In the genomic region with DNA sequence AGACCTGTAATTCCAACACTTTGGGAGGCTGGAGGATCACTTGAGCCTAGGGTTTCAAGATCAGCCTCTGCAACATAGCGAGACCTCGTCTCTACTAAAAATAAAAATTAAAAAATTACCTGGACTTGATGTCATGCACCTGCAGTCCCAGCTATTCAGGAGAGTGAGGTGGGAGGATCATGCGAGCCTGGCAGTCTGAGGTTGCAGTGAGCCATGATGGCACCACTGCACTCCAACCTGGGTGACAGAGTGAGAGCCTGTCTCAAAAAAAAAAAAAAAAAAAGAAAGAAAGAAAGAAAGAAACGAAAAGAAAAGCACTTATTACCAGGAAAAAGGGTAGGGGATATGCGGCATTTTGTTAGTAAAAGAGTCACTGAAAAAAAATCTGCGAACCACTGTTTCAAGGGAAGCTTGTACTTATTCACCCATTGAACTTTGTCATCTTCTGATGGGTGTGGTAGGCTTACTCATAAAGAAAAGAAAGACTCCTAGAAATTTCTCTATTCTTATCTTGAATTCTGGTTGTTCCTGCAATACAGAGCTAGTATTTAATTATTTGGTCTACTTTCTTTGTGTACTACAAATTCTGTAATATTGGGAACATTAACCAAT, we compare ENCODE assay signal across 17 cellular contexts. TPM values are rescaled to one million over a fixed set of nuclear protein-coding genes. Genes with fewer than 3 reads are reported as not detected.
DNase-seq lines count a peak whose midpoint lies in the region; ATAC-seq and TF ChIP-seq lines count a peak whose summit lies in the region.
"Had no signal": no experiment of that assay in that cellular context is flagged by ENCODE, and none has a peak within 500 bp of the region (broad histone marks: within the 10 kb centered on the region; RNA-seq: fewer than 3 reads in every experiment).

No MANE protein-coding gene starts in this region.

- H3K36me3 ChIP-seq in PC-9 (ENCODE audit: low read depth) (no peaks in the 10 kb centered on the region), trophoblast cell (ENCODE audit: control insufficient read depth in 1 of 2, insufficient read depth in 2 of 2, low read length in 2 of 2) (no peaks in the 10 kb centered on the region), sigmoid colon (no peaks in the 10 kb centered on the region)
- H3K36me3 ChIP-seq: adrenal gland, BLaER1, gastrocnemius medialis had no signal

- no peak overlapping the region for H3K23ac ChIP-seq in trophoblast cell (ENCODE audit: low read length)

- H3K27me3 ChIP-seq in PC-9 (ENCODE audit: insufficient read depth, low read depth), result no peaks in the 10 kb centered on the region
- no peaks in the 10 kb centered on the region for H3K27me3 ChIP-seq in trophoblast cell (ENCODE audit: insufficient read depth, low read length)
- no peaks in the 10 kb centered on the region for H3K27me3 ChIP-seq in sigmoid colon
- H3K27me3 ChIP-seq: adrenal gland, BLaER1, gastrocnemius medialis had no signal

- H3K14ac ChIP-seq in trophoblast cell (ENCODE audit: low read length), result no peak overlapping the region

- no TSS peak for BruUV-seq in PC-9 (replicated peaks; lab: Mats Ljungman, UMichigan)

- H3K79me1 ChIP-seq in trophoblast cell (ENCODE audit: low read length), result no peaks in the 10 kb centered on the region

- intact Hi-C loops in PC-9 (cut with micrococcal nuclease; ENCODE audit: unreplicated experiment), result no loop called here
- intact Hi-C loops in sigmoid colon (cut with DNase I), result no loop called here

- POLR2A ChIA-PET in PC-9 (lab: Charles Lee; ENCODE audit: unreplicated experiment), result interaction anchor here (0.6 to 0.7 kb wide), 4 partner anchors 75 to 187 kb away, joined by 4 to 26 read pairs (median 9); no protein-coding TSS in a partner anchor

- TF ChIP-seq EP300 in sigmoid colon (IDR thresholded peaks at IDR 0.05), result no peak

- H3K9me2 ChIP-seq in PC-9 (ENCODE audit: insufficient read depth), result no peaks in the 10 kb centered on the region

- peak; percentile 17 for DNase-seq in GM03348 (ENCODE audit: low spot score)
- DNase-seq in PC-9, result peak in 1 of 2 experiments; percentile 11
- DNase-seq in epithelial cell of esophagus (ENCODE audit: low read depth), result peak; percentile 72
- DNase-seq in trophoblast cell, result peak; percentile 13 to 76
- DNase-seq in sigmoid colon, result no peak
- no peak for DNase-seq in SW 1271 (lab: John Stamatoyannopoulos, UW)
- no peak for DNase-seq in anterior cingulate cortex (lab: John Stamatoyannopoulos, UW)
- DNase-seq: activated CD4-positive, alpha-beta memory T cell treated with anti-CD3 and anti-CD28 coated beads, Interleukin-2, amount 10 ng/mL, durations not matched to agents 7 days and 5 days; adrenal gland; dorsolateral prefrontal cortex; gastrocnemius medialis; NCI-H1092; NCI-H2227 treated with DMSO at 0.1 percent for 48 hours; stimulated activated naive CD4-positive, alpha-beta T cell treated with Interleukin-2 at 50 U/mL for 16 hours had no signal

- H2AFZ ChIP-seq in PC-9, result no peak overlapping the region
- no peak overlapping the region for H2AFZ ChIP-seq in trophoblast cell (ENCODE audit: insufficient read depth, low read length, poor library complexity)

- H4K8ac ChIP-seq in trophoblast cell (ENCODE audit: low read depth, low read length), result no peak overlapping the region

- no peak overlapping the region for H2BK12ac ChIP-seq in trophoblast cell (ENCODE audit: low read length)

- no peak for ATAC-seq in HG03159 (IDR thresholded peaks at IDR 0.05; ENCODE audit: unreplicated experiment)
- ATAC-seq: gastrocnemius medialis, SK-N-SH treated with all-trans-retinoic acid at 6 μM for 48 hours had no signal

- H4K91ac ChIP-seq in trophoblast cell (ENCODE audit: low read depth, low read length), result no peak overlapping the region

- H3F3A ChIP-seq in PC-9 (ENCODE audit: insufficient read depth, low read depth), result no peaks in the 10 kb centered on the region

- H3K27ac ChIP-seq in PC-9 (no peak overlapping the region), trophoblast cell (ENCODE audit: low read depth, low read length) (no peak overlapping the region), sigmoid colon (no peak overlapping the region)
- H3K27ac ChIP-seq: adrenal gland, BLaER1, dorsolateral prefrontal cortex, gastrocnemius medialis had no signal

- no peak overlapping the region for H3K4ac ChIP-seq in trophoblast cell (ENCODE audit: low read depth, low read length)

- no peaks in the 10 kb centered on the region for H3K79me2 ChIP-seq in PC-9 (ENCODE audit: low read depth)
- H3K79me2 ChIP-seq in trophoblast cell (ENCODE audit: control insufficient read depth, insufficient read depth, low read length, poor library complexity), result no peaks in the 10 kb centered on the region

- H2BK120ac ChIP-seq in trophoblast cell (ENCODE audit: insufficient read depth, low read length, poor library complexity), result no peak overlapping the region

- H3K4me1 ChIP-seq in PC-9 (replicated peaks; ENCODE audit: insufficient read depth), result peaks cover 13% of the 10 kb centered on the region
- H3K4me1 ChIP-seq in trophoblast cell (ENCODE audit: control insufficient read depth in 1 of 2, insufficient read depth in 2 of 2, low read length in 2 of 2), result no peaks in the 10 kb centered on the region
- no peaks in the 10 kb centered on the region for H3K4me1 ChIP-seq in sigmoid colon
- H3K4me1 ChIP-seq: BLaER1, gastrocnemius medialis had no signal

- H3K9me3 ChIP-seq in PC-9 (ENCODE audit: insufficient read depth, low read depth) (no peaks in the 10 kb centered on the region; the same call in 1 of the 2 replicates), trophoblast cell (ENCODE audit: insufficient read depth, low read depth, low read length) (no peaks in the 10 kb centered on the region), sigmoid colon (no peaks in the 10 kb centered on the region)
- H3K9me3 ChIP-seq: adrenal gland, BLaER1, gastrocnemius medialis had no signal

- no peak overlapping the region for H3K18ac ChIP-seq in trophoblast cell (ENCODE audit: low read length)

- H3K4me3 ChIP-seq in PC-9 (no peak overlapping the region), epithelial cell of esophagus (ENCODE audit: low read length) (no peak overlapping the region), trophoblast cell (ENCODE audit: low read depth, low read length) (no peak overlapping the region), sigmoid colon (no peak overlapping the region)
- H3K4me3 ChIP-seq: adrenal gland, BLaER1, dorsolateral prefrontal cortex, gastrocnemius medialis had no signal

- H2BK5ac ChIP-seq in trophoblast cell (ENCODE audit: low read depth, low read length, poor library complexity), result no peak overlapping the region

- H4K12ac ChIP-seq in trophoblast cell (ENCODE audit: low read depth, low read length), result no peak overlapping the region

- 0 out of 2 replicates have a peak overlapping the region, but pooled peaks have one; percentile 7 for H3K4me2 ChIP-seq in PC-9
- no peak overlapping the region for H3K4me2 ChIP-seq in trophoblast cell (ENCODE audit: low read length)
- H3K4me2 ChIP-seq: BLaER1 had no signal

- no peak overlapping the region for H2AK5ac ChIP-seq in trophoblast cell (ENCODE audit: low read length)

- no peak overlapping the region for H3K9ac ChIP-seq in trophoblast cell (ENCODE audit: low read length)
- H3K9ac ChIP-seq: BLaER1 had no signal

- no peak for TF ChIP-seq CTCF in PC-9 (conservative IDR thresholded peaks at IDR 0.05)
- TF ChIP-seq CTCF in epithelial cell of esophagus (IDR thresholded peaks at IDR 0.05; ENCODE audit: insufficient read depth, low read depth, low read length, missing control alignments), result no peak
- TF ChIP-seq CTCF in sigmoid colon (IDR thresholded peaks at IDR 0.05), result no peak

- no peak for TF ChIP-seq POLR2A in sigmoid colon (IDR thresholded peaks at IDR 0.05)

- no peaks in the 10 kb centered on the region for H4K20me1 ChIP-seq in PC-9 (ENCODE audit: insufficient read depth)
- H4K20me1 ChIP-seq: BLaER1 had no signal

- CTCF ChIA-PET in PC-9 (lab: Charles Lee), result no interaction called here

- WGBS in trophoblast cell (ENCODE audit: extremely low coverage, insufficient coverage, insufficient read length), result no CpG with 5 or more reads among the region's 6 CpGs
- WGBS in sigmoid colon, 2 donors, result 35 to 75% methylated on average over 6 of the region's 6 CpGs

RNA-seq across cellular contexts. Expression of a gene that starts 33.6 kb away (rescaled TPM):
- total RNA-seq in PC-9 (2021) (51.3 and 54.1 TPM in 2 replicates), sigmoid colon (10 to 100 TPM; 14.7 to 32.6 (median 26.4) TPM)
- polyA plus RNA-seq in trophoblast cell (2013), result 33.8 and 35.6 TPM in 2 replicates
- polyA plus RNA-seq in sigmoid colon, result 10 to 100 TPM in 2 of 3 donors, 1 to 10 TPM in 1; 7.0 to 13.8 (median 11.8) TPM

Comparison
In these comparisons a context has a peak if more than half of its experiments do, and no peak if none do; other contexts are left out.
1. DNase-seq: peak in GM03348 (single experiment), epithelial cell of esophagus (single experiment) and trophoblast cell (2 of 2); none in sigmoid colon (single experiment), SW 1271 (0 of 2) and anterior cingulate cortex (0 of 58).